ENCODE assay signal across 9 cellular contexts in the genomic region with DNA sequence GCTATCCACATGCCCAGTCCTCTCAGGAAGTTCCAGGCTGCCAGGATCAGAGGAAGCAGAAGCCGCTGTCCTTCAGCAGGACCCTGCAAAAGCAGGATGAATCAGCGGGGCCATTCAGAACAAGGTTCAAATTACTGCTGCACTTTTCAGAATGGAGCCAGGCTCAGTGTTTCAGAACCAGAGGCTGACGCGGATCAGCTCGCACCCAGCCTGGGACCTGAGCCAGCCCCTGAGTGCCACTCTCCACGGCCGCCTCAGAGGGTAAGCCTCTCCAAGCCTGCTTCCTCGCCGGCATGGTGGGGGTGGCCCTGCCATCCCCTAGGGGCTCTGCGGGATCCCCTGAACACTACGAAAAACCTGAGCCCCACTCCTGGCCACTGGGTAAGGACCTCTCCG. TPM values are rescaled to one million over a fixed set of nuclear protein-coding genes. Genes with fewer than 3 reads are reported as not detected.
A peak's percentile ranks its signal among the peaks of the same experiment; 100 is the strongest.
DNase-seq lines count a peak whose midpoint lies in the region; ATAC-seq and TF ChIP-seq lines count a peak whose summit lies in the region.
"Had no signal": no experiment of that assay in that cellular context is flagged by ENCODE, and none has a peak within 500 bp of the region (broad histone marks: within the 10 kb centered on the region; RNA-seq: fewer than 3 reads in every experiment).

No MANE protein-coding gene starts in this region.

- H3K9me3 ChIP-seq in BLaER1 (no peaks in the 10 kb centered on the region), neural progenitor cell (ENCODE audit: low read depth) (no peaks in the 10 kb centered on the region)

- peak; percentile 43 for DNase-seq in NCI-H2196 (lab: John Stamatoyannopoulos, UW; ENCODE audit: unreplicated experiment)
- DNase-seq in fibroblast of mammary gland (ENCODE audit: low read depth): peak; percentile 89
- no peak for DNase-seq in neural progenitor cell (ENCODE audit: low spot score)
- no peak for DNase-seq in HEK293T (ENCODE audit: extremely low spot score)
- DNase-seq in GM20000 (ENCODE audit: low spot score): no peak
- no peak for DNase-seq in T-helper 2 cell

- H3F3A ChIP-seq in neural progenitor cell (ENCODE audit: low read depth): peaks cover 32% of the 10 kb centered on the region

- peak overlapping the region; percentile 69 for H3K27ac ChIP-seq in BLaER1
- H3K27ac ChIP-seq in neural progenitor cell: no peak overlapping the region

- H3K4me2 ChIP-seq in BLaER1 (peak overlapping the region; percentile 86), neural progenitor cell (no peak overlapping the region)

- H3K36me3 Mint-ChIP-seq in neural progenitor cell: peaks cover 2% of the 10 kb centered on the region

- H3K36me3 ChIP-seq in BLaER1: peaks cover 6% of the 10 kb centered on the region; the same call in 1 of the 2 replicates
- no peaks in the 10 kb centered on the region for H3K36me3 ChIP-seq in neural progenitor cell

- CTCF ChIA-PET in HEK293T (lab: Yijun Ruan, JAX): no interaction called here

- no peak overlapping the region for H3K4me3 Mint-ChIP-seq in neural progenitor cell

- peaks cover 49% of the 10 kb centered on the region for H3K4me1 Mint-ChIP-seq in neural progenitor cell

- peak overlapping the region; percentile 64 for H3K27ac Mint-ChIP-seq in neural progenitor cell

- POLR2A ChIA-PET in HEK293T (lab: Yijun Ruan, JAX): no interaction called here

- no peak for ATAC-seq in HG02678 (IDR thresholded peaks at IDR 0.05; ENCODE audit: unreplicated experiment)
- ATAC-seq: activated naive CD4-positive, alpha-beta T cell treated with anti-CD3 and anti-CD28 coated beads, Interleukin-2, amount 50 U/mL, for 72 hours had no signal

- no peak for TF ChIP-seq CTCF in fibroblast of mammary gland (conservative IDR thresholded peaks at IDR 0.05; ENCODE audit: control insufficient read depth, insufficient read depth, low read depth, low read length)
- TF ChIP-seq CTCF in neural progenitor cell (IDR thresholded peaks at IDR 0.05): no peak
- no peak for TF ChIP-seq CTCF in GM20000 (IDR thresholded peaks at IDR 0.05; ENCODE audit: extremely low read depth, missing control alignments)

- peaks cover 5% of the 10 kb centered on the region for H3K79me2 ChIP-seq in neural progenitor cell (ENCODE audit: low read depth)

- H3K9me3 Mint-ChIP-seq in neural progenitor cell: peaks cover 2% of the 10 kb centered on the region
- H3K9me3 Mint-ChIP-seq: activated naive CD4-positive, alpha-beta T cell treated with anti-CD3 and anti-CD28 coated beads, Interleukin-2, amount 50 U/mL, for 72 hours had no signal

- H4K20me1 ChIP-seq in BLaER1 (peaks cover 70% of the 10 kb centered on the region), neural progenitor cell (ENCODE audit: low read depth) (no peaks in the 10 kb centered on the region)

- no peak overlapping the region for H2AFZ ChIP-seq in neural progenitor cell (replicated peaks)

- H3K4me1 ChIP-seq in BLaER1: peaks cover 88% of the 10 kb centered on the region
- H3K4me1 ChIP-seq in neural progenitor cell: peaks cover 33% of the 10 kb centered on the region

- peaks cover 4% of the 10 kb centered on the region for H3K27me3 Mint-ChIP-seq in neural progenitor cell (ENCODE audit: insufficient read depth, low read depth)

- no peak overlapping the region for H3K4me3 ChIP-seq in BLaER1
- H3K4me3 ChIP-seq in fibroblast of mammary gland (ENCODE audit: control insufficient read depth, low read depth, low read length): no peak overlapping the region
- H3K4me3 ChIP-seq in neural progenitor cell: no peak overlapping the region

- H3K9ac ChIP-seq in BLaER1: peak overlapping the region; percentile 53; the same call in 1 of the 2 replicates
- H3K9ac ChIP-seq in neural progenitor cell: no peak overlapping the region

- H3K27me3 ChIP-seq in BLaER1 (no peaks in the 10 kb centered on the region), neural progenitor cell (no peaks in the 10 kb centered on the region)

TF ChIP-seq in HEK293T, 16 proteins besides CTCF, POLR2A, EP300 and RAD21:
- TF ChIP-seq FOXM1 (IDR thresholded peaks at IDR 0.05; ENCODE audit: borderline replicate concordance): no peak
- TF ChIP-seq ZNF384 (IDR thresholded peaks at IDR 0.05): no peak

RNA-seq across cellular contexts. Expression of gene RASA3, which starts 24.7 kb away (rescaled TPM):
- 2.9 and 6.0 TPM in 2 replicates for total RNA-seq in neural progenitor cell (ENCODE audit: low replicate concordance)

Comparison
In these comparisons a context has a peak if more than half of its experiments do, and no peak if none do; other contexts are left out.
1. DNase-seq: peak in NCI-H2196 (single experiment) and fibroblast of mammary gland (single experiment); none in neural progenitor cell (single experiment), HEK293T (single experiment), GM20000 (single experiment) and T-helper 2 cell (0 of 5).